Comparison of ENCODE assay signal across 17 cellular contexts in the genomic region with DNA sequence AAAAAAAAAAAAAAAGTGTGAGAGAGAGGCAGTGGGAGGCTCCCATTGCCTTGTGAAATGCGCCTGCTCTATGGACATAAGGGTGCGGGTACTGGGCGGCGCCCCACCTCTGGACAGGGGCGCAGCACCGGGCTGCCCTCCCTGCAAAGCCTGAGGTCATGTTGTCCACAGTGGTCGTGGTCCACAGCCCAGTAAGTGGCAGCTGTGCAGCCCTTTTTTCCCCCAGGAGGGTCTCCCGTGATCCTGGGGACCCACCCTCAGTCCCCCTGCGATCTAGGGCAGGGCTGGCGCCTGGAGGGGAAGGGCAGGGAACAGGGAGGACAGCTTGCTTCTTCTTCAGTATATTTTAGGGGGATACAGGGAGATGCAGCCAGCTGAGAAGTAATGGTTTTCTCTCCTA. TPM values are rescaled to one million over a fixed set of nuclear protein-coding genes. Genes with fewer than 3 reads are reported as not detected.
DNase-seq lines count a peak whose midpoint lies in the region; ATAC-seq, FAIRE-seq and TF ChIP-seq lines count a peak whose summit lies in the region.
"Had no signal": no experiment of that assay in that cellular context is flagged by ENCODE, and none has a peak within 500 bp of the region (broad histone marks: within the 10 kb centered on the region; RNA-seq: fewer than 3 reads in every experiment).

No MANE protein-coding gene starts in this region.

- no peak for ATAC-seq in GM12878

- TSS peak; percentile 8 for BruUV-seq in GM12878 (replicated peaks; lab: Mats Ljungman, UMichigan)

- H3K79me2 ChIP-seq in GM12878 (ENCODE audit: control insufficient read depth, insufficient read depth, low read length) = no peaks in the 10 kb centered on the region
- H3K79me2 ChIP-seq in smooth muscle cell (ENCODE audit: low read depth) = no peaks in the 10 kb centered on the region

- SMC1A ChIA-PET in GM12878 (lab: Charles Lee; ENCODE audit: uncharacterized antibody, unreplicated experiment) = interaction anchor here (1.6 to 10.8 kb wide), 5 partner anchors 33 to 1223 kb away, joined by 6 to 222 read pairs (median 20); partner anchors contain the start of gene LPIN1

- H3K27ac ChIP-seq in HUES6 (ENCODE audit: low read depth, low read length) (no peak overlapping the region), GM12878 (ENCODE audit: control insufficient read depth, insufficient read depth) (no peak overlapping the region), smooth muscle cell (ENCODE audit: low read depth) (no peak overlapping the region)
- H3K27ac ChIP-seq: colonic mucosa, heart left ventricle, PC-9, right lobe of liver, SJSA1, thyroid gland had no signal

- peaks cover 72% of the 10 kb centered on the region for H3K36me3 ChIP-seq in HUES6 (ENCODE audit: control insufficient read depth, insufficient read depth, low read length)
- peaks cover 39 to 47% of the 10 kb centered on the region in 2 experiments for H3K36me3 ChIP-seq in GM12878 (ENCODE audit: control insufficient read depth in 2 of 2, insufficient read depth in 2 of 2, low read length in 1 of 2)
- H3K36me3 ChIP-seq in smooth muscle cell (ENCODE audit: low read depth) = no peaks in the 10 kb centered on the region
- H3K36me3 ChIP-seq: colonic mucosa had no signal

- no peak for TF ChIP-seq POLR2A in GM12878 (IDR thresholded peaks at IDR 0.05; ENCODE audit: low read depth, low read length)

- in situ Hi-C loops in GM12878 (cut with MboI) = loop anchor here (5.0 kb wide), 1 partner anchor 92 kb away; no protein-coding TSS in a partner anchor

- no peak for DNase-seq in GM12878 (ENCODE audit: low read depth, low spot score)
- peak; percentile 43 for DNase-seq in islet precursor cell
- DNase-seq in smooth muscle cell (lab: John Stamatoyannopoulos, UW; ENCODE audit: unreplicated experiment) = no peak
- no peak for DNase-seq in posterior cingulate gyrus
- no peak for DNase-seq in NCI-H1105 treated with DMSO at 0.1 percent for 48 hours (lab: John Stamatoyannopoulos, UW)
- no peak for DNase-seq in NCI-H2081 (lab: John Stamatoyannopoulos, UW)
- DNase-seq: aorta, DMS79, NCI-H1930, PC-9 had no signal

- TF ChIP-seq CTCF in GM12878 (IDR thresholded peaks at IDR 0.05 in 2 of 3, conservative IDR thresholded peaks at IDR 0.05 in 1 of 3; ENCODE audit: control insufficient read depth in 2 of 3, extremely low read depth in 1 of 3, insufficient read depth in 1 of 3, low read depth in 3 of 3, low read length in 3 of 3) = no peak
- TF ChIP-seq CTCF in smooth muscle cell (IDR thresholded peaks at IDR 0.05; ENCODE audit: borderline replicate concordance, insufficient read depth, poor library complexity, severe bottlenecking) = no peak

- H3K27me3 ChIP-seq in HUES6 (ENCODE audit: control insufficient read depth, insufficient read depth, low read length) (no peaks in the 10 kb centered on the region), GM12878 (replicated peaks in 1 of 2; ENCODE audit: control insufficient read depth in 2 of 2, insufficient read depth in 2 of 2, low read length in 1 of 2) (no peaks in the 10 kb centered on the region), smooth muscle cell (ENCODE audit: low read depth) (no peaks in the 10 kb centered on the region)
- H3K27me3 ChIP-seq: colonic mucosa, heart left ventricle, right lobe of liver, SJSA1, thyroid gland had no signal

- H3K9me3 ChIP-seq in HUES6 (ENCODE audit: control insufficient read depth, insufficient read depth, low read depth, low read length) = no peaks in the 10 kb centered on the region
- no peaks in the 10 kb centered on the region; the same call in 2 of the 3 replicates for H3K9me3 ChIP-seq in GM12878 (replicated peaks; ENCODE audit: control insufficient read depth, insufficient read depth, low read length)
- H3K9me3 ChIP-seq in smooth muscle cell (replicated peaks; ENCODE audit: low read depth) = no peaks in the 10 kb centered on the region
- H3K9me3 ChIP-seq: colonic mucosa, heart left ventricle, right lobe of liver, SJSA1, thyroid gland had no signal

- H3K4me2 ChIP-seq in GM12878 (ENCODE audit: control insufficient read depth, insufficient read depth) (no peak overlapping the region), smooth muscle cell (peak overlapping the region; percentile 75)
- H3K4me2 ChIP-seq: PC-9 had no signal

- WGBS in GM12878 (ENCODE audit: insufficient coverage, insufficient replicate concordance, low lambda C conversion rate, missing lambda C conversion rate) = 90% methylated on average over 10 of the region's 10 CpGs
- 98% methylated on average over 10 of the region's 10 CpGs for WGBS in smooth muscle cell (ENCODE audit: low lambda C conversion rate)

- H4K20me1 ChIP-seq in GM12878 (ENCODE audit: control insufficient read depth, insufficient read depth) = peaks cover 2% of the 10 kb centered on the region; the same call in 1 of the 2 replicates
- H4K20me1 ChIP-seq in smooth muscle cell (ENCODE audit: low read depth) = peaks cover 12% of the 10 kb centered on the region

- H3F3A ChIP-seq in smooth muscle cell (ENCODE audit: low read depth) = no peaks in the 10 kb centered on the region

- POLR2A ChIA-PET in GM12878 (lab: Charles Lee) = interaction anchor here (0.8 kb wide), 1 partner anchor 92 kb away, joined by 7 read pairs; no protein-coding TSS in a partner anchor

- RAD21 ChIA-PET in GM12878 (lab: Charles Lee; ENCODE audit: unreplicated experiment) = interaction anchor here (0.6 to 9.9 kb wide), 6 partner anchors 40 to 1148 kb away, joined by 3 to 132 read pairs (median 4); no protein-coding TSS in a partner anchor

- TF ChIP-seq RAD21 in GM12878 (IDR thresholded peaks at IDR 0.05; ENCODE audit: insufficient read depth, low read depth, low read length) = no peak

- FAIRE-seq in GM12878 (lab: Jason Lieb, UNC) = no peak
- FAIRE-seq: endometrium had no signal

- H3K4me3 ChIP-seq in HUES6 (ENCODE audit: low read depth, low read length) (peak overlapping the region; percentile 74), GM12878 (no peak overlapping the region), smooth muscle cell (no peak overlapping the region)
- H3K4me3 ChIP-seq: PC-9, SJSA1, thyroid gland had no signal

- H3K4me1 ChIP-seq in HUES6 (ENCODE audit: control insufficient read depth, insufficient read depth, low read length) (no peaks in the 10 kb centered on the region), GM12878 (ENCODE audit: control insufficient read depth, insufficient read depth, low read length) (no peaks in the 10 kb centered on the region), smooth muscle cell (ENCODE audit: low read depth) (no peaks in the 10 kb centered on the region)
- H3K4me1 ChIP-seq: colonic mucosa, right lobe of liver, thyroid gland had no signal

- no peak for TF ChIP-seq EP300 in GM12878 (IDR thresholded peaks at IDR 0.05; ENCODE audit: borderline replicate concordance in 1 of 2, control insufficient read depth in 1 of 2, low read depth in 2 of 2, low read length in 2 of 2)

- CTCF ChIA-PET in GM12878 (lab: Yijun Ruan, JAX) = interaction anchor here (0.6 to 10.9 kb wide), 16 partner anchors 9 to 1225 kb away, joined by 3 to 684 read pairs (median 3); partner anchors contain the start of gene LPIN1

- intact Hi-C loops in GM12878 (cut with micrococcal nuclease; ENCODE audit: unreplicated experiment) (no loop called here), posterior cingulate gyrus (cut with DNase I) (no loop called here)

- H2AFZ ChIP-seq in GM12878 (ENCODE audit: control insufficient read depth, low read depth, low read length) (no peak overlapping the region), smooth muscle cell (ENCODE audit: low read depth) (no peak overlapping the region)
- H2AFZ ChIP-seq: PC-9 had no signal

- H3K9ac ChIP-seq in HUES6 (ENCODE audit: low read length) = no peak overlapping the region
- no peak overlapping the region for H3K9ac ChIP-seq in GM12878 (ENCODE audit: control insufficient read depth, insufficient read depth, low read length)
- no peak overlapping the region for H3K9ac ChIP-seq in smooth muscle cell (ENCODE audit: low read depth)

TF ChIP-seq in GM12878, 131 proteins besides CTCF, POLR2A, EP300 and RAD21 (continues in another document):
- TF ChIP-seq CREB1 (IDR thresholded peaks at IDR 0.05; ENCODE audit: low read depth) (no peak), HDAC6 (IDR thresholded peaks at IDR 0.05; ENCODE audit: unreplicated experiment) (no peak), CBX5 (IDR thresholded peaks at IDR 0.05; ENCODE audit: low read depth) (no peak), EED (IDR thresholded peaks at IDR 0.05; ENCODE audit: low read depth) (no peak)
- TF ChIP-seq, protein P1, sequence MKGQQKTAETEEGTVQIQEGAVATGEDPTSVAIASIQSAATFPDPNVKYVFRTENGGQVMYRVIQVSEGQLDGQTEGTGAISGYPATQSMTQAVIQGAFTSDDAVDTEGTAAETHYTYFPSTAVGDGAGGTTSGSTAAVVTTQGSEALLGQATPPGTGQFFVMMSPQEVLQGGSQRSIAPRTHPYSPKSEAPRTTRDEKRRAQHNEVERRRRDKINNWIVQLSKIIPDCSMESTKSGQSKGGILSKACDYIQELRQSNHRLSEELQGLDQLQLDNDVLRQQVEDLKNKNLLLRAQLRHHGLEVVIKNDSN (IDR thresholded peaks at IDR 0.05; ENCODE audit: borderline replicate concordance, extremely low read length, insufficient read depth, low read depth, low read length) = no peak

RNA-seq across cellular contexts. Expression of gene LPIN1, which starts 37.9 kb away (rescaled TPM):
- 183 and 196 TPM in 2 replicates for total RNA-seq in GM12878 (2013; cell fraction: nucleolus; rRNA removed)
- total RNA-seq in GM12878 (2014; rRNA removed) (52.2 and 58.5 TPM in 2 replicates), GM12878 (2014; rRNA removed; fragmentation: Illumina TruSeq; extraction: Trizol) (46.1 and 48.3 TPM in 2 replicates), GM12878 (2021) (59.9 and 61.4 TPM in 2 replicates), smooth muscle cell (13.8 and 23.4 TPM in 2 replicates)
- 12.5 TPM for polyA plus RNA-seq in GM12878 (2011; ENCODE audit: low read depth)
- polyA plus RNA-seq in GM12878 (2011; rRNA removed) (75.6 and 82.5 TPM in 2 replicates), GM12878 (2014; fragmentation: Illumina TruSeq; extraction: Trizol) (50.8 and 52.3 TPM in 2 replicates), GM12878 (2014; fragmentation: Nextera tagmentation; extraction: Ambion mirVana) (10 to 100 TPM; 18.8 to 23.9 TPM), GM12878 (2014; rRNA removed) (60.1 and 63.6 TPM in 2 replicates), GM12878 (2016; fragmentation: Nextera tagmentation; extraction: Ambion mirVana) (10 to 100 TPM; 37.0 to 37.5 TPM), smooth muscle cell (11.7 and 17.9 TPM in 2 replicates)
- polyA plus RNA-seq in GM12878 (2011; cell fraction: cytosol; rRNA removed) = 55.7 and 55.9 TPM in 2 replicates
- polyA plus RNA-seq in GM12878 (2011; cell fraction: nucleus; rRNA removed) = 97.5 and 102 TPM in 2 replicates
- 17.6 and 19.7 TPM in 2 replicates for polyA plus RNA-seq in GM12878 (2012)
- 55.0 and 62.3 TPM in 2 replicates for polyA minus RNA-seq in GM12878 (2011; rRNA and poly(A)+ RNA removed)
- 17.0 and 20.3 TPM in 2 replicates for polyA minus RNA-seq in GM12878 (2011; cell fraction: cytosol; rRNA and poly(A)+ RNA removed)
- 69.2 and 114 TPM in 2 replicates for polyA minus RNA-seq in GM12878 (2011; cell fraction: nucleus; rRNA and poly(A)+ RNA removed)
